In the genomic region with DNA sequence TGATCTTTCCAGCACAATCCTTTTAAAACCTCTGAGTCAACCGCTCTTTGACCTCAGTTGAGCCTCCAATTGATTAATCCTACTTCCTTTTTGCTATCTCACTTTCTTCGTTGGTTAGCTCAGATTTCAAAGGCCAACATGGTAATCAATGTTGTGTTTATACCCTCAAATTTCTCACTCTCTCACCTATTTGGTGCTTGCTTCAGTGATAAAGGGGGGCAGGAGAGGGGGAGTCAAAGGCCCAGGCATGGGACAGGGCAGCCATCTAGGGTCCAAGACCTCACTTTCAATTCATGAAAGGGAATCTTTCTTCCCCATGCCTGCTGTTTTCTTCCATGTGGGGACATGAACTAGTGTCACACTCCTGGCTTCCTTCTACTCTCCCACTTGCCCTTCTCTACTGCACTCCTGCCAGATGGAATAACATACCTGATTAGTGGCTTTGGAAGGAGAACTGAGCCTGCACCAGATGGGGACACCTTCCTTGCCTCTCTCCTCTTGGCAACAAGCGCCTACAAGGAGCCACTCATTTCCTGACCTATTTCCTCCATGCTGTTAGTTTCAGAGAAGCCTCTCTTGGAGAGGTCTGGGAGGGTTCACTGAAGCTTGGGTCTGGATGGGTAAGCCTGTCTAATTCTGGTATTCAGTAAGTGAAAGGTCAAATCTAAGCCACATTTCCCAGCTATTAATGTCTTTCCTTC, we compare ENCODE assay signal across 1 cellular context.
A peak's percentile ranks its signal among the peaks of the same experiment; 100 is the strongest.
TF ChIP-seq lines count a peak whose summit lies in the region.

No MANE protein-coding gene starts in this region.

TF ChIP-seq in HepG2, 621 proteins besides CTCF, POLR2A, EP300 and RAD21 (continued from another document and continues in another):
- TF ChIP-seq ARID3A (IDR thresholded peaks at IDR 0.05; ENCODE audit: low read depth, low read length) (peak; percentile 92), ZFP36 (IDR thresholded peaks at IDR 0.05; ENCODE audit: borderline replicate concordance, low read depth, low read length, partially characterized antibody) (no peak), SOX13 (IDR thresholded peaks at IDR 0.05) (no peak), SOX13 (CRISPR knock-in tag; conservative IDR thresholded peaks at IDR 0.05 in 1 of 2, IDR thresholded peaks at IDR 0.05 in 1 of 2) (peak in 1 of 2 experiments; percentile 58; a peak in 1 of 4 replicates), YEATS4 (CRISPR knock-in tag; IDR thresholded peaks at IDR 0.05; ENCODE audit: borderline replicate concordance) (no peak; the same call in 1 of the 2 replicates), ATF7 (IDR thresholded peaks at IDR 0.05) (no peak), ATF7 (CRISPR knock-in tag; IDR thresholded peaks at IDR 0.05) (peak; percentile 68; the same call in 1 of the 2 replicates), GABPB1 (CRISPR knock-in tag; IDR thresholded peaks at IDR 0.05) (peak; percentile 36), ELF4 (CRISPR knock-in tag; IDR thresholded peaks at IDR 0.05; ENCODE audit: borderline replicate concordance) (peak; percentile 67; the same call in 1 of the 2 replicates), ZNF552 (CRISPR knock-in tag; IDR thresholded peaks at IDR 0.05; ENCODE audit: borderline replicate concordance) (no peak), RCOR2 (CRISPR knock-in tag; IDR thresholded peaks at IDR 0.05) (peak; percentile 36; the same call in 1 of the 2 replicates), FOSL2 (CRISPR knock-in tag; IDR thresholded peaks at IDR 0.05) (peak; percentile 79; the same call in 1 of the 2 replicates), ZNF251 (CRISPR knock-in tag; IDR thresholded peaks at IDR 0.05) (no peak), ZMYM4 (CRISPR knock-in tag; IDR thresholded peaks at IDR 0.05) (peak; percentile 68; the same call in 1 of the 2 replicates), SNAI1 (CRISPR knock-in tag; IDR thresholded peaks at IDR 0.05; ENCODE audit: borderline replicate concordance) (no peak), ZNF770 (CRISPR knock-in tag; IDR thresholded peaks at IDR 0.05) (peak; percentile 61; the same call in 1 of the 2 replicates), THRA (CRISPR knock-in tag; IDR thresholded peaks at IDR 0.05; ENCODE audit: borderline replicate concordance) (peak; percentile 33; the same call in 1 of the 2 replicates), ZNF431 (CRISPR knock-in tag; IDR thresholded peaks at IDR 0.05; ENCODE audit: borderline replicate concordance, low read depth) (no peak; the same call in 1 of the 2 replicates), ZNF317 (CRISPR knock-in tag; IDR thresholded peaks at IDR 0.05) (peak; percentile 62; the same call in 1 of the 2 replicates), EHMT2 (IDR thresholded peaks at IDR 0.05; ENCODE audit: borderline replicate concordance, low read depth, low read length) (peak; percentile 90), MEIS2 (CRISPR knock-in tag; IDR thresholded peaks at IDR 0.05) (no peak), ZSCAN22 (CRISPR knock-in tag; IDR thresholded peaks at IDR 0.05) (no peak), AHDC1 (CRISPR knock-in tag; IDR thresholded peaks at IDR 0.05; ENCODE audit: borderline replicate concordance) (peak; percentile 93; the same call in 1 of the 2 replicates), BCL6 (CRISPR knock-in tag; IDR thresholded peaks at IDR 0.05) (peak; percentile 72), SALL1 (CRISPR knock-in tag; IDR thresholded peaks at IDR 0.05) (peak; percentile 50), ETV6 (CRISPR knock-in tag; conservative IDR thresholded peaks at IDR 0.05) (no peak)
- TF ChIP-seq, protein P1, sequence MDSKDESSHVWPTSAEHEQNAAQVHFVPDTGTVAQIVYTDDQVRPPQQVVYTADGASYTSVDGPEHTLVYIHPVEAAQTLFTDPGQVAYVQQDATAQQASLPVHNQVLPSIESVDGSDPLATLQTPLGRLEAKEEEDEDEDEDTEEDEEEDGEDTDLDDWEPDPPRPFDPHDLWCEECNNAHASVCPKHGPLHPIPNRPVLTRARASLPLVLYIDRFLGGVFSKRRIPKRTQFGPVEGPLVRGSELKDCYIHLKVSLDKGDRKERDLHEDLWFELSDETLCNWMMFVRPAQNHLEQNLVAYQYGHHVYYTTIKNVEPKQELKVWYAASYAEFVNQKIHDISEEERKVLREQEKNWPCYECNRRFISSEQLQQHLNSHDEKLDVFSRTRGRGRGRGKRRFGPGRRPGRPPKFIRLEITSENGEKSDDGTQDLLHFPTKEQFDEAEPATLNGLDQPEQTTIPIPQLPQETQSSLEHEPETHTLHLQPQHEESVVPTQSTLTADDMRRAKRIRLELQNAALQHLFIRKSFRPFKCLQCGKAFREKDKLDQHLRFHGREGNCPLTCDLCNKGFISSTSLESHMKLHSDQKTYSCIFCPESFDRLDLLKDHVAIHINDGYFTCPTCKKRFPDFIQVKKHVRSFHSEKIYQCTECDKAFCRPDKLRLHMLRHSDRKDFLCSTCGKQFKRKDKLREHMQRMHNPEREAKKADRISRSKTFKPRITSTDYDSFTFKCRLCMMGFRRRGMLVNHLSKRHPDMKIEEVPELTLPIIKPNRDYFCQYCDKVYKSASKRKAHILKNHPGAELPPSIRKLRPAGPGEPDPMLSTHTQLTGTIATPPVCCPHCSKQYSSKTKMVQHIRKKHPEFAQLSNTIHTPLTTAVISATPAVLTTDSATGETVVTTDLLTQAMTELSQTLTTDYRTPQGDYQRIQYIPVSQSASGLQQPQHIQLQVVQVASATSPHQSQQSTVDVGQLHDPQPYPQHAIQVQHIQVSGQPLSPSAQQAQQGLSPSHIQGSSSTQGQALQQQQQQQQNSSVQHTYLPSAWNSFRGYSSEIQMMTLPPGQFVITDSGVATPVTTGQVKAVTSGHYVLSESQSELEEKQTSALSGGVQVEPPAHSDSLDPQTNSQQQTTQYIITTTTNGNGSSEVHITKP (CRISPR knock-in tag; IDR thresholded peaks at IDR 0.05; ENCODE audit: low read depth): no peak
- TF ChIP-seq, protein P2, sequence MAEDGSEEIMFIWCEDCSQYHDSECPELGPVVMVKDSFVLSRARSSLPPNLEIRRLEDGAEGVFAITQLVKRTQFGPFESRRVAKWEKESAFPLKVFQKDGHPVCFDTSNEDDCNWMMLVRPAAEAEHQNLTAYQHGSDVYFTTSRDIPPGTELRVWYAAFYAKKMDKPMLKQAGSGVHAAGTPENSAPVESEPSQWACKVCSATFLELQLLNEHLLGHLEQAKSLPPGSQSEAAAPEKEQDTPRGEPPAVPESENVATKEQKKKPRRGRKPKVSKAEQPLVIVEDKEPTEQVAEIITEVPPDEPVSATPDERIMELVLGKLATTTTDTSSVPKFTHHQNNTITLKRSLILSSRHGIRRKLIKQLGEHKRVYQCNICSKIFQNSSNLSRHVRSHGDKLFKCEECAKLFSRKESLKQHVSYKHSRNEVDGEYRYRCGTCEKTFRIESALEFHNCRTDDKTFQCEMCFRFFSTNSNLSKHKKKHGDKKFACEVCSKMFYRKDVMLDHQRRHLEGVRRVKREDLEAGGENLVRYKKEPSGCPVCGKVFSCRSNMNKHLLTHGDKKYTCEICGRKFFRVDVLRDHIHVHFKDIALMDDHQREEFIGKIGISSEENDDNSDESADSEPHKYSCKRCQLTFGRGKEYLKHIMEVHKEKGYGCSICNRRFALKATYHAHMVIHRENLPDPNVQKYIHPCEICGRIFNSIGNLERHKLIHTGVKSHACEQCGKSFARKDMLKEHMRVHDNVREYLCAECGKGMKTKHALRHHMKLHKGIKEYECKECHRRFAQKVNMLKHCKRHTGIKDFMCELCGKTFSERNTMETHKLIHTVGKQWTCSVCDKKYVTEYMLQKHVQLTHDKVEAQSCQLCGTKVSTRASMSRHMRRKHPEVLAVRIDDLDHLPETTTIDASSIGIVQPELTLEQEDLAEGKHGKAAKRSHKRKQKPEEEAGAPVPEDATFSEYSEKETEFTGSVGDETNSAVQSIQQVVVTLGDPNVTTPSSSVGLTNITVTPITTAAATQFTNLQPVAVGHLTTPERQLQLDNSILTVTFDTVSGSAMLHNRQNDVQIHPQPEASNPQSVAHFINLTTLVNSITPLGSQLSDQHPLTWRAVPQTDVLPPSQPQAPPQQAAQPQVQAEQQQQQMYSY (CRISPR knock-in tag; IDR thresholded peaks at IDR 0.05): no peak
- TF ChIP-seq, protein P3, sequence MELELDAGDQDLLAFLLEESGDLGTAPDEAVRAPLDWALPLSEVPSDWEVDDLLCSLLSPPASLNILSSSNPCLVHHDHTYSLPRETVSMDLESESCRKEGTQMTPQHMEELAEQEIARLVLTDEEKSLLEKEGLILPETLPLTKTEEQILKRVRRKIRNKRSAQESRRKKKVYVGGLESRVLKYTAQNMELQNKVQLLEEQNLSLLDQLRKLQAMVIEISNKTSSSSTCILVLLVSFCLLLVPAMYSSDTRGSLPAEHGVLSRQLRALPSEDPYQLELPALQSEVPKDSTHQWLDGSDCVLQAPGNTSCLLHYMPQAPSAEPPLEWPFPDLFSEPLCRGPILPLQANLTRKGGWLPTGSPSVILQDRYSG (CRISPR knock-in tag; IDR thresholded peaks at IDR 0.05): no peak
